ENCODE assay signal across 22 cellular contexts in genomic region chr14:97730706-97731105, GRCh38.
"Had no signal": no experiment of that assay in that cellular context is flagged by ENCODE, and none has a peak within 500 bp of the region (broad histone marks: within the 10 kb centered on the region; RNA-seq: fewer than 3 reads in every experiment).

No MANE protein-coding gene starts in this region.

- H3K27me3 ChIP-seq: foreskin keratinocyte, ovary, right atrium auricular region, sigmoid colon, thyroid gland had no signal

- H3K27me3 Mint-ChIP-seq: stimulated activated naive B cell treated with anti-CD40 and anti-IgM and Interleukin-4, amounts not matched to agents 10 μg/mL and 1 μg/mL and 100 μg/mL, for 72 hours; type B pancreatic cell had no signal

- H3K4me3 Mint-ChIP-seq: endodermal cell; immature natural killer cell; natural killer cell; neural crest cell; stimulated activated naive B cell treated with anti-CD40 and anti-IgM and Interleukin-4, amounts not matched to agents 10 μg/mL and 1 μg/mL and 100 μg/mL, for 72 hours; type B pancreatic cell had no signal

- H3K27ac ChIP-seq: coronary artery, foreskin keratinocyte, ovary, right atrium auricular region, sigmoid colon, skin epidermis, thyroid gland had no signal

- DNase-seq: effector CD4-positive, alpha-beta T cell; endodermal cell; erythroblast; foreskin keratinocyte; immature natural killer cell; left cardiac atrium; left ventricle myocardium superior; mesendoderm; natural killer cell; nucleus accumbens; ovary; sigmoid colon; stimulated activated CD4-positive, alpha-beta T cell treated with anti-CD3 and anti-CD28 coated beads, Interleukin-2, amount 100 ng/mL, for 24 hours; stimulated activated CD4-positive, alpha-beta T cell treated with anti-CD3 and anti-CD28 coated beads, Interleukin-4, amount 100 ng/mL, for 4 hours; stimulated activated naive B cell treated with anti-CD40 and anti-IgM and Interleukin-4, amounts not matched to agents 10 μg/mL and 1 μg/mL and 100 μg/mL, for 72 hours; thyroid gland had no signal

- H3K36me3 ChIP-seq: ovary, right atrium auricular region, sigmoid colon, thyroid gland had no signal

- H3K4me1 Mint-ChIP-seq: endodermal cell; neural crest cell; stimulated activated naive B cell treated with anti-CD40 and anti-IgM and Interleukin-4, amounts not matched to agents 10 μg/mL and 1 μg/mL and 100 μg/mL, for 72 hours had no signal

- H3K4me3 ChIP-seq: coronary artery, lung, ovary, right atrium auricular region, sigmoid colon, skin epidermis, thyroid gland had no signal

- H3K36me3 Mint-ChIP-seq: stimulated activated naive B cell treated with anti-CD40 and anti-IgM and Interleukin-4, amounts not matched to agents 10 μg/mL and 1 μg/mL and 100 μg/mL, for 72 hours; type B pancreatic cell had no signal

- ATAC-seq: foreskin keratinocyte; left cardiac atrium; left ventricle myocardium superior; natural killer cell; stimulated activated naive B cell treated with anti-CD40 and anti-IgM and Interleukin-4, amounts not matched to agents 10 μg/mL and 1 μg/mL and 100 μg/mL, for 72 hours had no signal

- H3K27ac Mint-ChIP-seq: endodermal cell; stimulated activated naive B cell treated with anti-CD40 and anti-IgM and Interleukin-4, amounts not matched to agents 10 μg/mL and 1 μg/mL and 100 μg/mL, for 72 hours; type B pancreatic cell had no signal

- H3K4me1 ChIP-seq: foreskin keratinocyte, right atrium auricular region, sigmoid colon, thyroid gland had no signal

- H3K9me3 Mint-ChIP-seq: immature natural killer cell, natural killer cell, type B pancreatic cell had no signal

- H3K9me3 ChIP-seq: ovary, right atrium auricular region, sigmoid colon, thyroid gland had no signal
